18 cellular contexts compared by ENCODE assay signal in the genomic region with DNA sequence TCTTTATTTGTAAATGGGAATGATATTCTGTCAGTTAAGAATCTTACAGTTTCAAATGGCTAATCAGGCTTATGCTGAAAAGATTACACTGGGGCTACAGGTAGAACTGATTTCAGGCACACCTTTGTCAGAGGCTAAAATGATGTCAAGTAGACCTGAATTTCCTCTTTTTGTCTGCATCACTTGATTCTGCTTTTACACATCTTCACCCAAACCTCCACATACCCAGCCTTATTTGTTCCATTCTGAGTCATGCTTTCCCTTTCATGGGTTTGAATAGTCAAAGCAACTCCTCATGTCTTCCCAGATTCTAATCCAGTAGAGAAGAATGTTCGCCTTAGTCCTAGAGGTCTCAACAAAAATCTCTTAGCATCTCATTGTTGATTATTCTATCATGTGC.
A peak's percentile ranks its signal among the peaks of the same experiment; 100 is the strongest.
DNase-seq lines count a peak whose midpoint lies in the region; ATAC-seq and TF ChIP-seq lines count a peak whose summit lies in the region.
"Had no signal": no experiment of that assay in that cellular context is flagged by ENCODE, and none has a peak within 500 bp of the region (broad histone marks: within the 10 kb centered on the region; RNA-seq: fewer than 3 reads in every experiment).

No MANE protein-coding gene starts in this region.

- no peak overlapping the region for H3K18ac ChIP-seq in mesendoderm (ENCODE audit: low read length)

- H3K4ac ChIP-seq in mesendoderm (ENCODE audit: low read depth, low read length) = no peak overlapping the region

- no peak overlapping the region for H2BK120ac ChIP-seq in mesendoderm (ENCODE audit: low read depth, low read length)

- no peak overlapping the region for H4K5ac ChIP-seq in mesendoderm (ENCODE audit: low read length)

- no peaks in the 10 kb centered on the region for H3K79me2 ChIP-seq in mesendoderm (ENCODE audit: control insufficient read depth, insufficient read depth, low read length)

- in situ Hi-C loops in GM13976 (cut with MboI; ENCODE audit: low sequenced_read_pairs, unreplicated experiment) = loop anchor here (25.0 kb wide), 1 partner anchor 288 kb away; no protein-coding TSS in a partner anchor

- no CpG with 5 or more reads among the region's 1 CpG for WGBS in mesendoderm (ENCODE audit: extremely low coverage, insufficient coverage, low lambda C conversion rate)

- no peak overlapping the region for H3K4me3 Mint-ChIP-seq in activated T-helper 17 cell treated with anti-CD3 and anti-CD28 coated beads, Interleukin-2, amount 50 U/mL, for 72 hours
- H3K4me3 Mint-ChIP-seq: CD8-positive, alpha-beta memory T cell; HFFc6 had no signal

- H4K8ac ChIP-seq in mesendoderm (ENCODE audit: low read depth, low read length) = no peak overlapping the region

- no peak overlapping the region for H2BK5ac ChIP-seq in mesendoderm (ENCODE audit: low read length)

- no peak overlapping the region for H3K23ac ChIP-seq in mesendoderm (ENCODE audit: low read length)

- H3K56ac ChIP-seq in mesendoderm (ENCODE audit: low read length) = no peak overlapping the region

- peak; percentile 51 for ATAC-seq in GM18858 (IDR thresholded peaks at IDR 0.05; ENCODE audit: unreplicated experiment)
- ATAC-seq in activated T-helper 17 cell treated with anti-CD3 and anti-CD28 coated beads, Interleukin-2, amount 50 U/mL, for 72 hours (replicated peaks) = peak; percentile 19
- no peak for ATAC-seq in HG02938 (IDR thresholded peaks at IDR 0.05; ENCODE audit: unreplicated experiment)
- ATAC-seq: HepG2 had no signal

- H3K79me1 ChIP-seq in mesendoderm (ENCODE audit: low read length) = no peaks in the 10 kb centered on the region

- H2BK15ac ChIP-seq in mesendoderm (replicated peaks; ENCODE audit: low read depth) = no peak overlapping the region

- no peak for TF ChIP-seq CTCF in GM13976 (IDR thresholded peaks at IDR 0.05; ENCODE audit: borderline replicate concordance, control extremely low read depth, extremely low read depth, insufficient read depth, missing control alignments)

- H3K4me3 ChIP-seq in mesendoderm (ENCODE audit: low read length) = no peak overlapping the region
- H3K4me3 ChIP-seq: BLaER1 had no signal

- H3K36me3 Mint-ChIP-seq in activated T-helper 17 cell treated with anti-CD3 and anti-CD28 coated beads, Interleukin-2, amount 50 U/mL, for 72 hours (ENCODE audit: low read depth) = peaks cover 31% of the 10 kb centered on the region

- H3K9ac ChIP-seq in mesendoderm (ENCODE audit: low read length) = no peak overlapping the region
- H3K9ac ChIP-seq: BLaER1, KMS-11 had no signal

- no peak for TF ChIP-seq POLR2A in erythroblast (IDR thresholded peaks at IDR 0.05; ENCODE audit: low read length)

- H3K9me3 Mint-ChIP-seq in activated T-helper 17 cell treated with anti-CD3 and anti-CD28 coated beads, Interleukin-2, amount 50 U/mL, for 72 hours = peaks cover 13% of the 10 kb centered on the region

- H3K27ac ChIP-seq in mesendoderm (ENCODE audit: low read depth, low read length) = no peak overlapping the region
- H3K27ac ChIP-seq: BLaER1, KMS-11 had no signal

- no peak overlapping the region for H3K4me2 ChIP-seq in mesendoderm (ENCODE audit: low read length)
- H3K4me2 ChIP-seq: BLaER1, KMS-11 had no signal

- peaks cover 4% of the 10 kb centered on the region for H3K4me1 Mint-ChIP-seq in activated T-helper 17 cell treated with anti-CD3 and anti-CD28 coated beads, Interleukin-2, amount 50 U/mL, for 72 hours

- no peaks in the 10 kb centered on the region for H3K27me3 Mint-ChIP-seq in activated T-helper 17 cell treated with anti-CD3 and anti-CD28 coated beads, Interleukin-2, amount 50 U/mL, for 72 hours
- H3K27me3 Mint-ChIP-seq: CD8-positive, alpha-beta memory T cell had no signal

- H3K4me1 ChIP-seq in mesendoderm (ENCODE audit: control insufficient read depth, low read depth, low read length) = no peaks in the 10 kb centered on the region
- H3K4me1 ChIP-seq: Caco-2 had no signal

- no peaks in the 10 kb centered on the region for H3K27me3 ChIP-seq in mesendoderm (ENCODE audit: insufficient read depth, low read length, poor library complexity)
- H3K27me3 ChIP-seq: BLaER1 had no signal

- H3K36me3 ChIP-seq in mesendoderm (ENCODE audit: control insufficient read depth, insufficient read depth, low read length) = no peaks in the 10 kb centered on the region

- H2AK5ac ChIP-seq in mesendoderm (ENCODE audit: low read length) = no peak overlapping the region

- DNase-seq in GM13976 (ENCODE audit: low spot score) (peak; percentile 10), mesendoderm (peak; percentile 6), erythroblast (lab: John Stamatoyannopoulos, UW) (no peak), NCI-H2107 (lab: John Stamatoyannopoulos, UW) (no peak)
- DNase-seq: 8988T; AML-193; Caco-2; CD8-positive, alpha-beta memory T cell; DND-41; GDM1; HCEC 1CT; HFFc6 had no signal

- H3K27ac Mint-ChIP-seq in activated T-helper 17 cell treated with anti-CD3 and anti-CD28 coated beads, Interleukin-2, amount 50 U/mL, for 72 hours = no peak overlapping the region
- H3K27ac Mint-ChIP-seq: CD8-positive, alpha-beta memory T cell; HFFc6 had no signal

Comparison
In these comparisons a context has a peak if more than half of its experiments do, and no peak if none do; other contexts are left out.
1. DNase-seq: peak in GM13976 (single experiment) and mesendoderm (single experiment); none in erythroblast (0 of 2) and NCI-H2107 (single experiment).